Comparison of ENCODE assay signal across 24 cellular contexts in the genomic region with DNA sequence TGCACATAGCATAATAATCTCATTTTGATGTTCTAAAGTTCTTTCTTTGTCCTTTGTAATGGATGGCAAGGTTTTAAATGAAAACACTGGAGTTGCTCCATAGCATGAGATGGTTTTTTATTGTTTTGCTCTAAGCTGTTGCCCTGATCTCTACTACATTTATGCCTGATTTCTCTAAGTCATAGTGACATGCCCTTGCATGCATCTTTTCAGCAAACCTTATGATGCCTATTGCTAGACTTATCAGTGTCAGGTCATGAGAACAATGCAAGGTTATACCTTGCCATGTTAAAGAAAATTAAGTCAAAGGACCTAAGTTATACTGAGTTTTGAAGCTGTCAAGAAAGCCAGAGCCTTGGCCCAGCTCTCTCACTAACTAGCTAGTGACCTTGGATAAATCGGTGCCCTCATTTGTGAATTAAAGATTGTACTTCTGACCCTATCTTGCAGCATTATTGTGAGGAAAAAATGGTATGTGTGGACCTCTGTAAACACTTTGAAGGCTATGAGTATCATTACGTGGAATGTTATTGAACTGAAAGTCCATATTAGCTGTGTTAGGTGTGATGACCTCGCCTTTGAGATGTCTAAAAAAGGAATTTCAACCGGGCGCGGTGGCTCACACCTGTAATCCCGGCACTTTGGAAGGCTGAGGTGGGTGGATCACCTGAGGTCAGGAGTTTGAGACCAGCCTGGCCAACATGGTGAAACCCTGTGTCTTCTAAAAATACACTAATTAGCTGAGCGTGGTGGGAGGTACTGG.
"Had no signal": no experiment of that assay in that cellular context is flagged by ENCODE, and none has a peak within 500 bp of the region (broad histone marks: within the 10 kb centered on the region; RNA-seq: fewer than 3 reads in every experiment).

No MANE protein-coding gene starts in this region.

- DNase-seq: activated CD4-positive, alpha-beta T cell treated with anti-CD3 and anti-CD28 coated beads, Interleukin-2, amount 10 ng/mL, durations not matched to agents 7 days and 5 days; activated CD8-positive, alpha-beta memory T cell treated with anti-CD3 and anti-CD28 coated beads, Interleukin-2, amount 10 ng/mL, durations not matched to agents 7 days and 5 days; activated CD8-positive, alpha-beta T cell treated with anti-CD3 and anti-CD28 coated beads for 36 hours; activated gamma-delta T cell treated with Interleukin-2 at 50 U/mL for 16 hours; aorta; brain microvascular endothelial cell; effector memory CD4-positive, alpha-beta T cell; ovary; stimulated activated CD4-positive, alpha-beta T cell treated with anti-CD3 and anti-CD28 coated beads, Interleukin-12 subunit alpha, Interleukin-12 subunit beta, amount 100 ng/mL, for 4 hours; stomach; T1000; uterus had no signal

- H3K4me1 ChIP-seq: prostate gland, right atrium auricular region, stomach, suprapubic skin, uterus had no signal

- H3K9me3 Mint-ChIP-seq: activated CD4-positive, alpha-beta T cell treated with anti-CD3 and anti-CD28 coated beads, Interleukin-2, amount 10 ng/mL, durations not matched to agents 7 days and 5 days; activated CD8-positive, alpha-beta T cell treated with anti-CD3 and anti-CD28 coated beads for 36 hours; activated naive CD4-positive, alpha-beta T cell treated with anti-CD3 and anti-CD28 coated beads, Interleukin-2, amount 50 U/mL, for 72 hours; activated T-helper 1 cell treated with anti-CD3 and anti-CD28 coated beads, Interleukin-12 subunit alpha, Interleukin-12 subunit beta, Interleukin-2, Interleukin-4 antibody, amounts not matched to agents 30 ng/mL and 10 ng/mL and 1 ng/mL, durations not matched to agents 14 hours and 24 hours and 36 hours; central memory CD8-positive, alpha-beta T cell; memory B cell; nephron; T-helper 1 cell treated with Interleukin-12 subunit alpha and Interleukin-12 subunit beta and Interleukin-4 antibody, amounts not matched to agents 30 μg/mL and 1 μg/mL, for 36 hours had no signal

- H3K36me3 Mint-ChIP-seq: activated CD8-positive, alpha-beta memory T cell treated with anti-CD3 and anti-CD28 coated beads, Interleukin-2, amount 10 ng/mL, durations not matched to agents 7 days and 5 days; activated naive CD4-positive, alpha-beta T cell treated with anti-CD3 and anti-CD28 coated beads, Interleukin-2, amount 50 U/mL, for 72 hours had no signal

- H3K27ac ChIP-seq: brain microvascular endothelial cell, hepatocyte, neutrophil, ovary, prostate gland, right atrium auricular region, stomach, suprapubic skin, tibial nerve, uterus had no signal

- H3K79me2 ChIP-seq: hepatocyte had no signal

- H3K36me3 ChIP-seq: brain microvascular endothelial cell, neutrophil, ovary, prostate gland, right atrium auricular region, stomach, suprapubic skin, tibial nerve, uterus had no signal

- ATAC-seq: activated CD8-positive, alpha-beta memory T cell treated with anti-CD3 and anti-CD28 coated beads, Interleukin-2, amount 10 ng/mL, durations not matched to agents 7 days and 5 days; activated CD8-positive, alpha-beta T cell treated with anti-CD3 and anti-CD28 coated beads for 36 hours; activated naive CD4-positive, alpha-beta T cell treated with anti-CD3 and anti-CD28 coated beads, Interleukin-2, amount 50 U/mL, for 72 hours had no signal

- H3K27ac Mint-ChIP-seq: activated CD4-positive, alpha-beta T cell treated with anti-CD3 and anti-CD28 coated beads, Interleukin-2, amount 10 ng/mL, durations not matched to agents 7 days and 5 days; activated CD8-positive, alpha-beta memory T cell treated with anti-CD3 and anti-CD28 coated beads, Interleukin-2, amount 10 ng/mL, durations not matched to agents 7 days and 5 days; activated CD8-positive, alpha-beta T cell treated with anti-CD3 and anti-CD28 coated beads for 36 hours; activated T-helper 1 cell treated with anti-CD3 and anti-CD28 coated beads, Interleukin-12 subunit alpha, Interleukin-12 subunit beta, Interleukin-2, Interleukin-4 antibody, amounts not matched to agents 30 ng/mL and 10 ng/mL and 1 ng/mL, durations not matched to agents 14 hours and 24 hours and 36 hours; memory B cell; nephron; T-helper 1 cell treated with Interleukin-12 subunit alpha and Interleukin-12 subunit beta and Interleukin-4 antibody, amounts not matched to agents 30 μg/mL and 1 μg/mL, for 36 hours had no signal

- H3K27me3 ChIP-seq: brain microvascular endothelial cell, hepatocyte, neutrophil, ovary, right atrium auricular region, stomach, suprapubic skin, tibial nerve, uterus had no signal

- H3K4me3 Mint-ChIP-seq: activated CD4-positive, alpha-beta T cell treated with anti-CD3 and anti-CD28 coated beads, Interleukin-2, amount 10 ng/mL, durations not matched to agents 7 days and 5 days; activated CD8-positive, alpha-beta memory T cell treated with anti-CD3 and anti-CD28 coated beads, Interleukin-2, amount 10 ng/mL, durations not matched to agents 7 days and 5 days; activated CD8-positive, alpha-beta T cell treated with anti-CD3 and anti-CD28 coated beads for 36 hours; activated T-helper 1 cell treated with anti-CD3 and anti-CD28 coated beads, Interleukin-12 subunit alpha, Interleukin-12 subunit beta, Interleukin-2, Interleukin-4 antibody, amounts not matched to agents 30 ng/mL and 10 ng/mL and 1 ng/mL, durations not matched to agents 14 hours and 24 hours and 36 hours; central memory CD8-positive, alpha-beta T cell; memory B cell; nephron; T-helper 1 cell treated with Interleukin-12 subunit alpha and Interleukin-12 subunit beta and Interleukin-4 antibody, amounts not matched to agents 30 μg/mL and 1 μg/mL, for 36 hours had no signal

- H3K4me2 ChIP-seq: hepatocyte had no signal

- H2AFZ ChIP-seq: hepatocyte had no signal

- H3K4me3 ChIP-seq: hepatocyte, ovary, prostate gland, right atrium auricular region, stomach, suprapubic skin, tibial nerve, uterus had no signal

- H3K9me3 ChIP-seq: neutrophil, ovary, prostate gland, right atrium auricular region, stomach, suprapubic skin, tibial nerve, uterus had no signal

- H3K4me1 Mint-ChIP-seq: activated CD4-positive, alpha-beta T cell treated with anti-CD3 and anti-CD28 coated beads, Interleukin-2, amount 10 ng/mL, durations not matched to agents 7 days and 5 days; activated CD8-positive, alpha-beta memory T cell treated with anti-CD3 and anti-CD28 coated beads, Interleukin-2, amount 10 ng/mL, durations not matched to agents 7 days and 5 days; central memory CD8-positive, alpha-beta T cell had no signal

- H3K27me3 Mint-ChIP-seq: activated CD4-positive, alpha-beta T cell treated with anti-CD3 and anti-CD28 coated beads, Interleukin-2, amount 10 ng/mL, durations not matched to agents 7 days and 5 days; activated CD8-positive, alpha-beta memory T cell treated with anti-CD3 and anti-CD28 coated beads, Interleukin-2, amount 10 ng/mL, durations not matched to agents 7 days and 5 days; activated CD8-positive, alpha-beta T cell treated with anti-CD3 and anti-CD28 coated beads for 36 hours; memory B cell had no signal
